Comparison of ENCODE assay signal across 14 cellular contexts in genomic region chr2:199303814-199304213, GRCh38.
A peak's percentile ranks its signal among the peaks of the same experiment; 100 is the strongest.
DNase-seq lines count a peak whose midpoint lies in the region; ATAC-seq lines count a peak whose summit lies in the region.
"Had no signal": no experiment of that assay in that cellular context is flagged by ENCODE, and none has a peak within 500 bp of the region (broad histone marks: within the 10 kb centered on the region; RNA-seq: fewer than 3 reads in every experiment).

No MANE protein-coding gene starts in this region.

- H3K9me3 ChIP-seq in NT2/D1 (ENCODE audit: insufficient read depth, low read length): no peaks in the 10 kb centered on the region

- no peak overlapping the region for H3K4me3 ChIP-seq in NT2/D1 (ENCODE audit: insufficient read length, low read depth)
- H3K4me3 ChIP-seq: neural progenitor cell had no signal

- H3K27me3 ChIP-seq in NT2/D1 (ENCODE audit: insufficient read depth, insufficient read length): no peaks in the 10 kb centered on the region
- H3K27me3 ChIP-seq: neural progenitor cell had no signal

- no peak for ATAC-seq in HG02885 (IDR thresholded peaks at IDR 0.05; ENCODE audit: poor library complexity, unreplicated experiment)

- no peaks in the 10 kb centered on the region for H3K4me1 ChIP-seq in NT2/D1 (ENCODE audit: insufficient read depth, insufficient read length)
- H3K4me1 ChIP-seq: neural progenitor cell had no signal

- peak; percentile 92 for DNase-seq in AG20443 (ENCODE audit: low spot score)
- peak; percentile 6 for DNase-seq in NT2/D1 (ENCODE audit: low read depth, low spot score)
- peak; percentile 92 to 98 for DNase-seq in dermis microvascular lymphatic vessel endothelial cell (ENCODE audit: low read depth in 2 of 2)
- peak; percentile 4 for DNase-seq in midbrain (lab: John Stamatoyannopoulos, UW)
- DNase-seq in NAMALWA (ENCODE audit: low spot score): no peak
- DNase-seq in activated T-cell treated with anti-CD3 and anti-CD28 coated beads, Interleukin-2, amount 50 U/mL, for 1 hour: no peak
- no peak for DNase-seq in activated effector memory CD4-positive, alpha-beta T cell treated with anti-CD3 and anti-CD28 coated beads, Interleukin-2, amount 50 U/mL, for 16 hours
- DNase-seq: activated naive CD8-positive, alpha-beta T cell treated with anti-CD3 and anti-CD28 coated beads, Interleukin-2, amount 10 ng/mL, durations not matched to agents 7 days and 5 days; immature natural killer cell; MV-4-11; NCI-H526 treated with DMSO at 0.1 percent for 48 hours; stimulated activated CD4-positive, alpha-beta T cell treated with anti-CD3 and anti-CD28 coated beads, Interleukin-2, amount 100 ng/mL, for 48 hours had no signal

- no peak overlapping the region for H3K9ac ChIP-seq in NT2/D1 (ENCODE audit: insufficient read length, low read depth)
- H3K9ac ChIP-seq: neural progenitor cell had no signal

- peaks cover 2% of the 10 kb centered on the region for H3K36me3 ChIP-seq in NT2/D1 (ENCODE audit: insufficient read depth, insufficient read length, low read length)
- H3K36me3 ChIP-seq: neural progenitor cell had no signal

Comparison
In these comparisons a context has a peak if more than half of its experiments do, and no peak if none do; other contexts are left out.
1. DNase-seq: peak in AG20443 (single experiment), NT2/D1 (single experiment), dermis microvascular lymphatic vessel endothelial cell (2 of 2) and midbrain (single experiment); none in NAMALWA (single experiment), activated T-cell treated with anti-CD3 and anti-CD28 coated beads, Interleukin-2, amount 50 U/mL, for 1 hour (single experiment) and activated effector memory CD4-positive, alpha-beta T cell treated with anti-CD3 and anti-CD28 coated beads, Interleukin-2, amount 50 U/mL, for 16 hours (single experiment).